ENCODE assay signal across 1 cellular context in the genomic region with DNA sequence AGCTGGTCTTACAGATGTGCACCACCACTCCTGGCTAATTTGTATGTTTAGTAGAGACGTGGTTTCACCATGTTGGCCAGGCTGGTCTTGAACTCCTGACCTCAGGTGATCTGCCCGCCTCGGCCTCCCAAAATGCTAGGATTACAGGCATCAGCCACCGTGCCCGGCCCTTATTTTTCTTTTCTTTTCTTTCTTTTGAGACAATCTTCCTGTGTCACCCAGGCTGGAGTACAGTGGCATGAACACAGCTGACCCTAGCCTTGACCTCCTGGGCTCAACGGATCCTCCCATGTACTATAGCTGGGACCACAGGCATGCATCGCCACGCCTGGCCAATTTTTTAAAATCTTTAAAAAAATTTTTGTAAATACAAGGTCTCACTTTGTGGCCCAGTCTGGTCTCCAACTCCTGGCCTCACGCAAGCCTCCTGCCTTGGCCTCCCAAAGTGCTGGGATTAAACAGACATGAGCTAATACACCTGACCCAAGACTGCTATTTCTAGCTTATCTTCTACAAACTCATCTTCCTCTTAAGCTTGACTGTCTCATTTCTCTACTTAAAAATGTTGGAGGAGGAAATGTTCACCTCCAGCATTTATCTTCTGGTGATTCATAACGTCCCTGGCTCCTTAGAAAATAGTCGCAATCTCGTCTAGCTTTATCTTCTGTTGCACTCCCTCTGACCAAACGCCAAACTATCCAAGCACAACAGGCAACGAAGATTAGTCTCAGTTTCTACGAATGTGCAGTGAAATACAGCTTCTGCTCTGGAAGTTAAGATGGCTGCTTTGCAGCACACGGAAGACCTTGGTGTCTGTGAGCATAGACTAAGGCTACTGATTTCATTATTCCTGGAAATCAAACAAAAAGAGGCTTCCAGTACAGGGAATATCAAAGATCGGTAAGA.
TF ChIP-seq lines count a peak whose summit lies in the region.

No MANE protein-coding gene starts in this region.

TF ChIP-seq in HepG2, 621 proteins besides CTCF, POLR2A, EP300 and RAD21 (continued from another document):
- TF ChIP-seq, protein P1, sequence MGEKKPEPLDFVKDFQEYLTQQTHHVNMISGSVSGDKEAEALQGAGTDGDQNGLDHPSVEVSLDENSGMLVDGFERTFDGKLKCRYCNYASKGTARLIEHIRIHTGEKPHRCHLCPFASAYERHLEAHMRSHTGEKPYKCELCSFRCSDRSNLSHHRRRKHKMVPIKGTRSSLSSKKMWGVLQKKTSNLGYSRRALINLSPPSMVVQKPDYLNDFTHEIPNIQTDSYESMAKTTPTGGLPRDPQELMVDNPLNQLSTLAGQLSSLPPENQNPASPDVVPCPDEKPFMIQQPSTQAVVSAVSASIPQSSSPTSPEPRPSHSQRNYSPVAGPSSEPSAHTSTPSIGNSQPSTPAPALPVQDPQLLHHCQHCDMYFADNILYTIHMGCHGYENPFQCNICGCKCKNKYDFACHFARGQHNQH (CRISPR knock-in tag; IDR thresholded peaks at IDR 0.05) = peak; percentile 39; the same call in 1 of the 2 replicates
- TF ChIP-seq NFE2 (CRISPR knock-in tag; IDR thresholded peaks at IDR 0.05) (no peak), MAFF (IDR thresholded peaks at IDR 0.05; ENCODE audit: low read depth, low read length) (no peak), ZNF678 (CRISPR knock-in tag; IDR thresholded peaks at IDR 0.05) (no peak), MEF2D (CRISPR knock-in tag; IDR thresholded peaks at IDR 0.05) (no peak), SALL1 (CRISPR knock-in tag; IDR thresholded peaks at IDR 0.05) (peak; percentile 38; the same call in 1 of the 2 replicates), MBD4 (IDR thresholded peaks at IDR 0.05; ENCODE audit: borderline replicate concordance, low read length) (0 out of 2 replicates have a peak, but pooled peaks have one; percentile 33), ZMYM3 (CRISPR knock-in tag; IDR thresholded peaks at IDR 0.05) (peak; percentile 75), ZNF589 (CRISPR knock-in tag; conservative IDR thresholded peaks at IDR 0.05) (no peak), ZBTB21 (CRISPR knock-in tag; IDR thresholded peaks at IDR 0.05) (no peak), STAT5B (CRISPR knock-in tag; IDR thresholded peaks at IDR 0.05) (no peak), ZNF501 (CRISPR knock-in tag; IDR thresholded peaks at IDR 0.05) (peak; percentile 33; the same call in 1 of the 2 replicates), ERF (CRISPR knock-in tag; IDR thresholded peaks at IDR 0.05) (peak; percentile 7; the same call in 1 of the 2 replicates), NR2F2 (IDR thresholded peaks at IDR 0.05; ENCODE audit: borderline replicate concordance, low read depth) (0 out of 2 replicates have a peak, but pooled peaks have one; percentile 65)
TF ChIP-seq in HepG2: peak in this region for 29.
